In genomic region chr17:40352779-40353394, GRCh38 we compare ENCODE assay signal across 9 cellular contexts. TPM values are rescaled to one million over a fixed set of nuclear protein-coding genes. Genes with fewer than 3 reads are reported as not detected.
DNase-seq lines count a peak whose midpoint lies in the region; ATAC-seq and TF ChIP-seq lines count a peak whose summit lies in the region.
"Had no signal": no experiment of that assay in that cellular context is flagged by ENCODE, and none has a peak within 500 bp of the region (broad histone marks: within the 10 kb centered on the region; RNA-seq: fewer than 3 reads in every experiment).

No MANE protein-coding gene starts in this region.

- H3K4me1 ChIP-seq in right atrium auricular region (peaks cover 0 to 62% of the 10 kb centered on the region in 2 donors), upper lobe of right lung (peaks cover 49% of the 10 kb centered on the region)

- H3K27me3 ChIP-seq in right atrium auricular region: no peaks in the 10 kb centered on the region
- no peaks in the 10 kb centered on the region for H3K27me3 ChIP-seq in upper lobe of right lung

- TF ChIP-seq CTCF in right atrium auricular region (IDR thresholded peaks at IDR 0.05): no peak
- TF ChIP-seq CTCF in upper lobe of right lung (IDR thresholded peaks at IDR 0.05): no peak

- DNase-seq in left ventricle myocardium superior (peak; percentile 10), right atrium auricular region (ENCODE audit: low spot score) (no peak), UCSD-AML1 (lab: John Stamatoyannopoulos, UW; ENCODE audit: unreplicated experiment) (peak; percentile 62), left lobe of liver (ENCODE audit: low spot score) (peak; percentile 78), upper lobe of right lung (no peak)
- DNase-seq: NCI-H187 treated with DMSO at 0.1 percent for 48 hours had no signal

- H3K27ac ChIP-seq in right atrium auricular region: no peak overlapping the region
- peak overlapping the region; percentile 24 for H3K27ac ChIP-seq in upper lobe of right lung

- ATAC-seq in left ventricle myocardium superior (no peak), left lobe of liver (peak; percentile 42), upper lobe of right lung (peak; percentile 7), HG03097 (IDR thresholded peaks at IDR 0.05; ENCODE audit: low FRiP score, unreplicated experiment) (no peak), GM21360 (IDR thresholded peaks at IDR 0.05; ENCODE audit: unreplicated experiment) (no peak), GM18502 (IDR thresholded peaks at IDR 0.05; ENCODE audit: poor library complexity, unreplicated experiment) (no peak)

- H3K4me3 ChIP-seq in right atrium auricular region (no peak overlapping the region), upper lobe of right lung (no peak overlapping the region)

- H3K36me3 ChIP-seq in right atrium auricular region: peaks cover 71% of the 10 kb centered on the region
- peaks cover 77% of the 10 kb centered on the region for H3K36me3 ChIP-seq in upper lobe of right lung

- intact Hi-C loops in left ventricle myocardium superior (cut with micrococcal nuclease) (loop anchor here (5.0 kb wide), 1 partner anchor 51 kb away; no protein-coding TSS in a partner anchor), upper lobe of right lung (cut with DNase I) (no loop called here)

- H3K9me3 ChIP-seq in right atrium auricular region: no peaks in the 10 kb centered on the region
- no peaks in the 10 kb centered on the region for H3K9me3 ChIP-seq in upper lobe of right lung

RNA-seq across cellular contexts. Expression of gene GJD3, which starts 11.7 kb away (rescaled TPM):
- total RNA-seq in left ventricle myocardium superior: 1.2 TPM
- total RNA-seq in right atrium auricular region: 1 to 10 TPM in 1 of 2 donors, not detected in 1; 1.6 TPM
- 0.68 TPM for total RNA-seq in left lobe of liver
- 2.8 TPM for total RNA-seq in upper lobe of right lung

RNA-seq across cellular contexts. Expression of gene RARA, which starts 43.9 kb away (rescaled TPM):
- total RNA-seq in left ventricle myocardium superior: 18.6 TPM
- total RNA-seq in right atrium auricular region: 10 to 100 TPM; 28.5 to 51.7 TPM
- total RNA-seq in left lobe of liver: 21.3 TPM
- 69.7 TPM for total RNA-seq in upper lobe of right lung

Comparison
In these comparisons a context has a peak if more than half of its experiments do, and no peak if none do; other contexts are left out.
1. DNase-seq: peak in left ventricle myocardium superior (single experiment), UCSD-AML1 (single experiment) and left lobe of liver (single experiment); none in right atrium auricular region (single experiment) and upper lobe of right lung (single experiment).
2. ATAC-seq: peak in left lobe of liver (single experiment) and upper lobe of right lung (single experiment); none in left ventricle myocardium superior (single experiment), HG03097 (single experiment), GM21360 (single experiment) and GM18502 (single experiment).